34 cellular contexts compared by ENCODE assay signal in genomic region chr2:49928541-49928940, GRCh38.
"Had no signal": no experiment of that assay in that cellular context is flagged by ENCODE, and none has a peak within 500 bp of the region (broad histone marks: within the 10 kb centered on the region; RNA-seq: fewer than 3 reads in every experiment).

No MANE protein-coding gene starts in this region.

- H3K27ac ChIP-seq: brain microvascular endothelial cell, Peyer's patch, SJSA1, WERI-Rb-1 had no signal

- ATAC-seq: activated CD8-positive, alpha-beta T cell treated with anti-CD3 and anti-CD28 coated beads for 36 hours; K562; PC-3; SK-N-SH treated with all-trans-retinoic acid at 6 μM for 48 hours had no signal

- H3K36me3 ChIP-seq: brain microvascular endothelial cell, Peyer's patch, SJSA1, WERI-Rb-1 had no signal

- H3K9me3 Mint-ChIP-seq: activated CD4-positive, alpha-beta T cell treated with anti-CD3 and anti-CD28 coated beads, Interleukin-2, amount 10 ng/mL, durations not matched to agents 24 days and 14 days; activated naive CD4-positive, alpha-beta T cell treated with anti-CD3 and anti-CD28 coated beads, Interleukin-2, amount 50 U/mL, for 24 hours; activated naive CD8-positive, alpha-beta T cell treated with anti-CD3 and anti-CD28 coated beads, Interleukin-2, amount 10 ng/mL, durations not matched to agents 7 days and 5 days; activated T-helper 2 cell treated with anti-CD3 and anti-CD28 coated beads, Interferon-gamma antibody, Interleukin-2, Interleukin-4, amounts not matched to agents 10 μg/mL and 5 μg/mL and 100 μg/mL, durations not matched to agents 14 hours and 24 hours and 36 hours had no signal

- H3K4me1 Mint-ChIP-seq: activated CD4-positive, alpha-beta T cell treated with anti-CD3 and anti-CD28 coated beads, Interleukin-2, amount 10 ng/mL, durations not matched to agents 24 days and 14 days; activated naive CD4-positive, alpha-beta T cell treated with anti-CD3 and anti-CD28 coated beads, Interleukin-2, amount 50 U/mL, for 24 hours; activated naive CD8-positive, alpha-beta T cell treated with anti-CD3 and anti-CD28 coated beads, Interleukin-2, amount 10 ng/mL, durations not matched to agents 7 days and 5 days had no signal

- H3K36me3 Mint-ChIP-seq: activated naive CD4-positive, alpha-beta T cell treated with anti-CD3 and anti-CD28 coated beads, Interleukin-2, amount 50 U/mL, for 24 hours; activated naive CD8-positive, alpha-beta T cell treated with anti-CD3 and anti-CD28 coated beads, Interleukin-2, amount 10 ng/mL, durations not matched to agents 7 days and 5 days had no signal

- FAIRE-seq: K562 had no signal

- H3K9me3 ChIP-seq: Peyer's patch, SJSA1 had no signal

- H3K27me3 ChIP-seq: brain microvascular endothelial cell, Peyer's patch, SJSA1 had no signal

- DNase-seq: activated CD4-positive, alpha-beta T cell treated with anti-CD3 and anti-CD28 coated beads, Interleukin-2, amount 10 ng/mL, durations not matched to agents 24 days and 14 days; activated CD4-positive, alpha-beta T cell treated with anti-CD3 and anti-CD28 coated beads, Interleukin-2, amount 50 U/mL, for 4 hours; activated CD8-positive, alpha-beta T cell treated with anti-CD3 and anti-CD28 coated beads for 36 hours; activated gamma-delta T cell; activated naive CD4-positive, alpha-beta T cell treated with Interleukin-2 at 50 U/mL for 16 hours; activated naive CD8-positive, alpha-beta T cell treated with anti-CD3 and anti-CD28 coated beads, Interleukin-2, amount 10 ng/mL, durations not matched to agents 7 days and 5 days; activated T-cell treated with anti-CD3 and anti-CD28 coated beads, Interleukin-2, amount 50 U/mL, for 1 hour; amygdala; brain microvascular endothelial cell; NCI-H1092 treated with DMSO at 0.1 percent for 48 hours; NCI-H1417; NCI-H146; NCI-H187; NCI-H2029 treated with DMSO at 0.1 percent for 48 hours; NCI-H2107; NCI-H2171; NCI-H510A; NCI-H526; NCI-H748 treated with DMSO at 0.1 percent for 48 hours; NK-92 treated with Interleukin-12 subunit alpha and Interleukin-12 subunit beta, amount 100 ng/mL, for 24 hours; PC-3; Peyer's patch; RPMI8226; SHP77 treated with DMSO at 0.1 percent for 48 hours; SW 1271; T-helper 1 cell; T-helper 2 cell; T-helper 9 cell; WERI-Rb-1 had no signal

- H3K27ac Mint-ChIP-seq: activated CD4-positive, alpha-beta T cell treated with anti-CD3 and anti-CD28 coated beads, Interleukin-2, amount 10 ng/mL, durations not matched to agents 24 days and 14 days; activated CD8-positive, alpha-beta T cell treated with anti-CD3 and anti-CD28 coated beads for 36 hours; activated naive CD4-positive, alpha-beta T cell treated with anti-CD3 and anti-CD28 coated beads, Interleukin-2, amount 50 U/mL, for 24 hours; activated naive CD8-positive, alpha-beta T cell treated with anti-CD3 and anti-CD28 coated beads, Interleukin-2, amount 10 ng/mL, durations not matched to agents 7 days and 5 days; activated T-helper 2 cell treated with anti-CD3 and anti-CD28 coated beads, Interferon-gamma antibody, Interleukin-2, Interleukin-4, amounts not matched to agents 10 μg/mL and 5 μg/mL and 100 μg/mL, durations not matched to agents 14 hours and 24 hours and 36 hours had no signal

- H3K4me3 ChIP-seq: K562, Peyer's patch, SJSA1 had no signal

- H3K4me3 Mint-ChIP-seq: activated CD4-positive, alpha-beta T cell treated with anti-CD3 and anti-CD28 coated beads, Interleukin-2, amount 10 ng/mL, durations not matched to agents 24 days and 14 days; activated CD8-positive, alpha-beta T cell treated with anti-CD3 and anti-CD28 coated beads for 36 hours; activated naive CD4-positive, alpha-beta T cell treated with anti-CD3 and anti-CD28 coated beads, Interleukin-2, amount 50 U/mL, for 24 hours; activated naive CD8-positive, alpha-beta T cell treated with anti-CD3 and anti-CD28 coated beads, Interleukin-2, amount 10 ng/mL, durations not matched to agents 7 days and 5 days had no signal

- H3K4me1 ChIP-seq: Peyer's patch, SJSA1 had no signal

- H3K27me3 Mint-ChIP-seq: activated CD4-positive, alpha-beta T cell treated with anti-CD3 and anti-CD28 coated beads, Interleukin-2, amount 10 ng/mL, durations not matched to agents 24 days and 14 days; activated CD8-positive, alpha-beta T cell treated with anti-CD3 and anti-CD28 coated beads for 36 hours; activated naive CD4-positive, alpha-beta T cell treated with anti-CD3 and anti-CD28 coated beads, Interleukin-2, amount 50 U/mL, for 24 hours had no signal
